ENCODE assay signal across 7 cellular contexts in genomic region chr10:32057041-32057372, GRCh38. TPM values are rescaled to one million over a fixed set of nuclear protein-coding genes. Genes with fewer than 3 reads are reported as not detected.
A peak's percentile ranks its signal among the peaks of the same experiment; 100 is the strongest.
DNase-seq lines count a peak whose midpoint lies in the region; ATAC-seq and TF ChIP-seq lines count a peak whose summit lies in the region.

No MANE protein-coding gene starts in this region.

- H3K9me3 ChIP-seq in HCT116 (ENCODE audit: control insufficient read depth in 1 of 2, insufficient read depth in 1 of 2, low read depth in 1 of 2, low read length in 2 of 2): no peaks in the 10 kb centered on the region
- no peaks in the 10 kb centered on the region for H3K9me3 ChIP-seq in iPS-20b (ENCODE audit: insufficient read depth, low read depth, low read length)

- CTCF ChIA-PET in HCT116 (lab: Charles Lee): no interaction called here
- CTCF ChIA-PET in activated B cell treated with CpG ODN at 0.5 μM for 24 hours (lab: Charles Lee): no interaction called here

- H3K4me3 ChIP-seq in HCT116 (replicated peaks in 1 of 2; ENCODE audit: low read depth in 1 of 2, low read length in 2 of 2) (peak overlapping the region; percentile 86 to 96), iPS-20b (ENCODE audit: low read length) (peak overlapping the region; percentile 87)

- H3K27ac ChIP-seq in HCT116 (ENCODE audit: low read depth, low read length) (peak overlapping the region; percentile 94), iPS-20b (ENCODE audit: low read length) (no peak overlapping the region)

- peaks cover 41% of the 10 kb centered on the region for H3K79me2 ChIP-seq in HCT116 (ENCODE audit: insufficient read depth, low read length)

- H3K36me3 Mint-ChIP-seq in activated B cell treated with CpG ODN at 0.5 μM for 24 hours (ENCODE audit: low read depth): peaks cover 12% of the 10 kb centered on the region
- H3K36me3 Mint-ChIP-seq in stimulated activated naive B cell treated with anti-CD40 and anti-IgM and Interleukin-4, amounts not matched to agents 10 μg/mL and 1 μg/mL and 100 μg/mL, for 72 hours: peaks cover 8% of the 10 kb centered on the region in 2 donors

- H3K9ac ChIP-seq in HCT116 (ENCODE audit: low read length): peak overlapping the region; percentile 86
- peak overlapping the region; percentile 94; the same call in 1 of the 2 replicates for H3K9ac ChIP-seq in iPS-20b (ENCODE audit: low read depth, low read length)

- no peak for TF ChIP-seq POLR2A in HCT116 (IDR thresholded peaks at IDR 0.05; ENCODE audit: borderline replicate concordance, extremely low read depth, insufficient read depth, insufficient read length)

- peaks cover 29% of the 10 kb centered on the region; the same call in 1 of the 2 replicates for H4K20me1 ChIP-seq in HCT116 (ENCODE audit: insufficient read depth)

- peak overlapping the region; percentile 96 for H3K4me3 Mint-ChIP-seq in activated B cell treated with CpG ODN at 0.5 μM for 24 hours
- H3K4me3 Mint-ChIP-seq in stimulated activated naive B cell treated with anti-CD40 and anti-IgM and Interleukin-4, amounts not matched to agents 10 μg/mL and 1 μg/mL and 100 μg/mL, for 72 hours: peak overlapping the region; percentile 96 to 98

- TF ChIP-seq RAD21 in HCT116 (IDR thresholded peaks at IDR 0.05; ENCODE audit: low read depth): no peak

- H3K27me3 ChIP-seq in HCT116 (ENCODE audit: insufficient read depth, low read length) (no peaks in the 10 kb centered on the region), iPS-20b (ENCODE audit: insufficient read depth, low read length) (no peaks in the 10 kb centered on the region)

- H3K4me1 Mint-ChIP-seq in activated B cell treated with CpG ODN at 0.5 μM for 24 hours: peaks cover 46% of the 10 kb centered on the region
- H3K4me1 Mint-ChIP-seq in stimulated activated naive B cell treated with anti-CD40 and anti-IgM and Interleukin-4, amounts not matched to agents 10 μg/mL and 1 μg/mL and 100 μg/mL, for 72 hours: peaks cover 8 to 38% of the 10 kb centered on the region in 2 donors

- DNase-seq in HCT116 (ENCODE audit: low read depth, low spot score): no peak
- no peak for DNase-seq in activated B cell treated with CpG ODN at 0.5 μM for 24 hours
- DNase-seq in stimulated activated naive B cell treated with anti-CD40 and anti-IgM and Interleukin-4, amounts not matched to agents 10 μg/mL and 1 μg/mL and 100 μg/mL, for 72 hours: no peak
- DNase-seq in islet precursor cell: no peak
- DNase-seq in hepatic stellate cell (ENCODE audit: low spot score): no peak

- H2AFZ ChIP-seq in HCT116 (ENCODE audit: low read depth, low read length, poor library complexity, severe bottlenecking): no peak overlapping the region

- no peaks in the 10 kb centered on the region for H3K9me2 ChIP-seq in HCT116 (ENCODE audit: insufficient read depth)

- no peaks in the 10 kb centered on the region for H3K27me3 Mint-ChIP-seq in activated B cell treated with CpG ODN at 0.5 μM for 24 hours
- no peaks in the 10 kb centered on the region for H3K27me3 Mint-ChIP-seq in stimulated activated naive B cell treated with anti-CD40 and anti-IgM and Interleukin-4, amounts not matched to agents 10 μg/mL and 1 μg/mL and 100 μg/mL, for 72 hours

- ATAC-seq in HCT116 (no peak), activated B cell treated with CpG ODN at 0.5 μM for 24 hours (ENCODE audit: low read depth) (no peak), GM19395 (IDR thresholded peaks at IDR 0.05; ENCODE audit: unreplicated experiment) (no peak)
- no peak for ATAC-seq in stimulated activated naive B cell treated with anti-CD40 and anti-IgM and Interleukin-4, amounts not matched to agents 10 μg/mL and 1 μg/mL and 100 μg/mL, for 72 hours (replicated peaks)

- H3K36me3 ChIP-seq in HCT116 (ENCODE audit: control insufficient read depth in 1 of 2, insufficient read depth in 2 of 2, low read length in 2 of 2): no peaks in the 10 kb centered on the region
- H3K36me3 ChIP-seq in iPS-20b (ENCODE audit: insufficient read depth, low read depth, low read length): no peaks in the 10 kb centered on the region

- POLR2A ChIA-PET in HCT116 (lab: Charles Lee) (no interaction called here), activated B cell treated with CpG ODN at 0.5 μM for 24 hours (lab: Charles Lee) (interaction anchor here (0.9 to 1.3 kb wide), 5 partner anchors 14 to 322 kb away, joined by 3 to 5 read pairs (median 3); no protein-coding TSS in a partner anchor)

- H3K4me1 ChIP-seq in HCT116 (ENCODE audit: control insufficient read depth in 1 of 2, insufficient read depth in 2 of 2, low read length in 2 of 2) (peaks cover 8 to 26% of the 10 kb centered on the region in 2 experiments), iPS-20b (ENCODE audit: insufficient read depth, low read length) (peaks cover 7% of the 10 kb centered on the region; the same call in 1 of the 2 replicates)

- H3K4me2 ChIP-seq in HCT116 (ENCODE audit: low read length): peak overlapping the region; percentile 91

- H3K9me3 Mint-ChIP-seq in activated B cell treated with CpG ODN at 0.5 μM for 24 hours: no peaks in the 10 kb centered on the region
- H3K9me3 Mint-ChIP-seq in stimulated activated naive B cell treated with anti-CD40 and anti-IgM and Interleukin-4, amounts not matched to agents 10 μg/mL and 1 μg/mL and 100 μg/mL, for 72 hours: no peaks in the 10 kb centered on the region

- H3K27ac Mint-ChIP-seq in activated B cell treated with CpG ODN at 0.5 μM for 24 hours: peak overlapping the region; percentile 90
- H3K27ac Mint-ChIP-seq in stimulated activated naive B cell treated with anti-CD40 and anti-IgM and Interleukin-4, amounts not matched to agents 10 μg/mL and 1 μg/mL and 100 μg/mL, for 72 hours: peak overlapping the region; percentile 96

- RAD21 ChIA-PET in HCT116 (lab: Charles Lee; ENCODE audit: low non-redundant PET in 1 of 2, low total read pairs in 2 of 2, uncharacterized antibody in 2 of 2, unreplicated experiment in 2 of 2): no interaction called here

- no TSS peak for BruUV-seq in HCT116 (replicated peaks; lab: Mats Ljungman, UMichigan)

- intact Hi-C loops in HCT116 (cut with micrococcal nuclease) (loop anchor here (5.0 to 10.0 kb wide), 3 partner anchors 80 to 308 kb away; no protein-coding TSS in a partner anchor), activated B cell treated with CpG ODN at 0.5 μM for 24 hours (cut with micrococcal nuclease) (loop anchor here (2.0 to 10.0 kb wide), 8 partner anchors 138 to 1712 kb away; partner anchors contain the start of genes MTPAP, ZEB1 and ZNF438)

- TF ChIP-seq CTCF in HCT116 (IDR thresholded peaks at IDR 0.05 in 2 of 3, conservative IDR thresholded peaks at IDR 0.05 in 1 of 3; ENCODE audit: borderline replicate concordance in 1 of 3, insufficient read depth in 1 of 3, low read depth in 2 of 3, low read length in 2 of 3) (no peak), activated B cell treated with CpG ODN at 0.5 μM for 24 hours (IDR thresholded peaks at IDR 0.05) (no peak)

TF ChIP-seq in HCT116, 20 proteins besides CTCF, POLR2A, EP300 and RAD21:
- no peak for TF ChIP-seq SRF (IDR thresholded peaks at IDR 0.05; ENCODE audit: low read depth)
- TF ChIP-seq ZFX (IDR thresholded peaks at IDR 0.05): no peak
- no peak for TF ChIP-seq EZH2phosphoT487 (IDR thresholded peaks at IDR 0.05; ENCODE audit: borderline replicate concordance)
- no peak for TF ChIP-seq ZNF274 (IDR thresholded peaks at IDR 0.05; ENCODE audit: low read depth, low read length)
- no peak for TF ChIP-seq EGR1 (IDR thresholded peaks at IDR 0.05; ENCODE audit: low read depth)
- no peak for TF ChIP-seq SIN3A (IDR thresholded peaks at IDR 0.05; ENCODE audit: low read depth)
- no peak for TF ChIP-seq CBX3 (IDR thresholded peaks at IDR 0.05; ENCODE audit: low read depth)
- TF ChIP-seq ELF1 (IDR thresholded peaks at IDR 0.05; ENCODE audit: borderline replicate concordance, low read depth): no peak
- no peak for TF ChIP-seq JUND (IDR thresholded peaks at IDR 0.05)
- TF ChIP-seq ZBTB33 (IDR thresholded peaks at IDR 0.05; ENCODE audit: extremely low read depth, insufficient replicate concordance, low read length): no peak
TF ChIP-seq in HCT116: peak in this region for 0.

RNA-seq across cellular contexts. Expression of gene KIF5B, which starts 0.8 kb away (rescaled TPM):
- total RNA-seq in HCT116 (2021; ENCODE audit: unreplicated experiment) (117 TPM), activated B cell treated with CpG ODN at 0.5 μM for 24 hours (44.2 and 45.0 TPM in 2 replicates)
- 43.7 and 53.4 TPM in 2 replicates for polyA plus RNA-seq in HCT116 (2012)
